In the genomic region with DNA sequence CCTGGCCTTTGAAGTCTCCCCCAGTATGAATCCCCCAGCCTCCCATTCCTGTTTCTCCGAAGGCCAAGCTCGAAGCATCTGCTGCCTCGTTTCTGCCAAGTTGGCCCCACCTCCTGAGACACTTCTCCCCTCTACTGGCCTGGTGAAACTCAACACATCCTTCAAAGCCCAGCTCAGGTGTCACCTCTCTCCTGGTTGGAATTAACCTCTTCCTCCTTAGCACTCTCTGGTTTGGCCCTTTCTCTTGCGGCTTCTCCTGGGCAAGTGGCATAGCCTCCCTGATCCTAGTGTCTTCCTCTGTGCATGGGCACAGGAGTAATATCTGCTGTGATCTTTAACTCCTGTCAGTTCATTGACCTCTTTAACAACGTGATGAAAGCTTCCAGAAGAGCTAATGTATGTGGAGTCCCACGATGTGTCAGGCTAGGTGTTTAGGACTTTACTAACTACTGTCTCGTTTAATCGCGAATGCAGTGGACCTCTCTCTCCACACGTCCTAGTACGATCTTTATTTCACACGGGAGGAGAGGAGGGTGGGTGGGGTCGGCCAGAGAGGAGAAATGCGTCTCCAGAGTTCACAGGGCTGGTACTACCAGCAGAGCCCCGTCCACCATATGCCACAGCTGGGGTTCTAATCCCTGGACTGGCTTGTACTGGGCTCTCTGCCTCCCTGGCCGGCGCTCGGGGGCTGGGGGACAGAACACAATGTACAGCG, we compare ENCODE assay signal across 8 cellular contexts. TPM values are rescaled to one million over a fixed set of nuclear protein-coding genes. Genes with fewer than 3 reads are reported as not detected.
A peak's percentile ranks its signal among the peaks of the same experiment; 100 is the strongest.
DNase-seq lines count a peak whose midpoint lies in the region; ATAC-seq and TF ChIP-seq lines count a peak whose summit lies in the region.

No MANE protein-coding gene starts in this region.

- H3K4me3 ChIP-seq in H7 (ENCODE audit: insufficient read depth, low read depth, low read length) (peak overlapping the region; percentile 65), PC-3 (ENCODE audit: low read length) (peak overlapping the region; percentile 86), fibroblast of the aortic adventitia (ENCODE audit: low read depth, low read length) (peak overlapping the region; percentile 74), osteoblast (ENCODE audit: insufficient read depth, low read length) (peak overlapping the region; percentile 83)

- CTCF ChIA-PET in PC-3 (lab: Charles Lee) = no interaction called here

- H3K9ac ChIP-seq in PC-3 (ENCODE audit: low read length) = no peak overlapping the region

- H3K4me1 ChIP-seq in PC-3 (ENCODE audit: insufficient read depth, low read length) (peaks cover 31% of the 10 kb centered on the region), osteoblast (ENCODE audit: insufficient read depth, low read length) (peaks cover 36% of the 10 kb centered on the region)

- POLR2A ChIA-PET in PC-3 (lab: Charles Lee; ENCODE audit: unreplicated experiment) = interaction anchor here (0.6 to 0.7 kb wide), 4 partner anchors 24 to 174 kb away, joined by 3 to 23 read pairs (median 4); no protein-coding TSS in a partner anchor

- intact Hi-C loops in PC-3 (cut with micrococcal nuclease) = loop anchor here (2.0 to 10.0 kb wide), 2 partner anchors 77 to 125 kb away; no protein-coding TSS in a partner anchor

- H3F3A ChIP-seq in PC-3 (ENCODE audit: low read length, unreplicated experiment) = peaks cover 4% of the 10 kb centered on the region

- H3K9me3 ChIP-seq in PC-3 (ENCODE audit: low read length) (no peaks in the 10 kb centered on the region), osteoblast (ENCODE audit: low read depth, low read length) (no peaks in the 10 kb centered on the region)

- H3K9me2 ChIP-seq in PC-3 (replicated peaks; ENCODE audit: low read length) = no peaks in the 10 kb centered on the region

- H3K27ac ChIP-seq in PC-3 (ENCODE audit: low read length) (no peak overlapping the region), osteoblast (ENCODE audit: low read depth, low read length) (no peak overlapping the region)

- DNase-seq in H7 (peak; percentile 66), PC-3 (no peak), fibroblast of the aortic adventitia (ENCODE audit: low read depth) (no peak), osteoblast (ENCODE audit: insufficient read length, low spot score, missing footprints) (peak; percentile 85), cerebellum (ENCODE audit: low spot score) (no peak), NCI-H774 (lab: John Stamatoyannopoulos, UW) (no peak)
- DNase-seq in central memory CD4-positive, alpha-beta T cell = no peak

- H3K4me2 ChIP-seq in PC-3 (ENCODE audit: low read length) (peak overlapping the region; percentile 76), osteoblast (ENCODE audit: insufficient read depth, low read length) (peak overlapping the region; percentile 68)

- H2AFZ ChIP-seq in PC-3 (ENCODE audit: low read length) (peak overlapping the region; percentile 75), osteoblast (ENCODE audit: low read length) (peak overlapping the region; percentile 88)

- H3K27me3 ChIP-seq in H7 (ENCODE audit: control insufficient read depth, insufficient read depth, low read length) (peaks cover 7% of the 10 kb centered on the region; the same call in 1 of the 2 replicates), PC-3 (ENCODE audit: low read length) (no peaks in the 10 kb centered on the region), osteoblast (ENCODE audit: insufficient read depth, low read length) (no peaks in the 10 kb centered on the region)

- ATAC-seq in PC-3 (no peak), HG03045 (IDR thresholded peaks at IDR 0.05; ENCODE audit: unreplicated experiment) (no peak)

- TF ChIP-seq CTCF in PC-3 (conservative IDR thresholded peaks at IDR 0.05; ENCODE audit: low read depth, low read length) (no peak), fibroblast of the aortic adventitia (IDR thresholded peaks at IDR 0.05; ENCODE audit: insufficient read depth, low read length) (no peak), osteoblast (IDR thresholded peaks at IDR 0.05; ENCODE audit: extremely low read depth, low read depth, low read length) (no peak)

- TSS peak; percentile 29 for BruUV-seq in PC-3 (replicated peaks; lab: Mats Ljungman, UMichigan)

- H4K20me1 ChIP-seq in PC-3 (ENCODE audit: low read length) (no peaks in the 10 kb centered on the region), osteoblast (ENCODE audit: insufficient read depth, low read length) (no peaks in the 10 kb centered on the region)

- no peaks in the 10 kb centered on the region for H3K36me3 ChIP-seq in H7 (replicated peaks; ENCODE audit: control insufficient read depth, insufficient read depth, low read length)
- H3K36me3 ChIP-seq in PC-3 (ENCODE audit: low read depth, low read length) = no peaks in the 10 kb centered on the region
- H3K36me3 ChIP-seq in osteoblast (ENCODE audit: insufficient read depth, low read length) = no peaks in the 10 kb centered on the region

- H3K79me2 ChIP-seq in PC-3 (ENCODE audit: low read length) (peaks cover 35% of the 10 kb centered on the region), osteoblast (ENCODE audit: insufficient read depth, low read length) (peaks cover 29% of the 10 kb centered on the region)

RNA-seq across cellular contexts. Expression of a gene that starts 0.8 kb away (rescaled TPM):
- 10.0 and 12.0 TPM in 2 replicates for total RNA-seq in H7 (2014; rRNA removed; shearing (Covaris generic))
- total RNA-seq in PC-3 (2014; rRNA removed) = 10.5 and 12.8 TPM in 2 replicates
- 6.6 and 11.0 TPM in 2 replicates for total RNA-seq in fibroblast of the aortic adventitia (ENCODE audit: low replicate concordance)
- total RNA-seq in osteoblast = 9.1 and 10.9 TPM in 2 replicates
- total RNA-seq in cerebellum = 30.3 TPM

Comparison
In these comparisons a context has a peak if more than half of its experiments do, and no peak if none do; other contexts are left out.
1. DNase-seq: peak in H7 (single experiment) and osteoblast (single experiment); none in PC-3 (single experiment), fibroblast of the aortic adventitia (single experiment), cerebellum (single experiment), NCI-H774 (single experiment) and central memory CD4-positive, alpha-beta T cell (single experiment).
2. Peak in every context shown above with its lines, with median percentiles within 50 percentile points of each other: H3K4me3 ChIP-seq.